In genomic region chr2:74706741-74707140, GRCh38 we compare ENCODE assay signal across 19 cellular contexts. TPM values are rescaled to one million over a fixed set of nuclear protein-coding genes. Genes with fewer than 3 reads are reported as not detected.
DNase-seq lines count a peak whose midpoint lies in the region; ATAC-seq and TF ChIP-seq lines count a peak whose summit lies in the region.
"Had no signal": no experiment of that assay in that cellular context is flagged by ENCODE, and none has a peak within 500 bp of the region (broad histone marks: within the 10 kb centered on the region; RNA-seq: fewer than 3 reads in every experiment).

No MANE protein-coding gene starts in this region.

- no peak for TF ChIP-seq CTCF in epithelial cell of esophagus (IDR thresholded peaks at IDR 0.05; ENCODE audit: insufficient read depth, low read depth, low read length, missing control alignments)
- TF ChIP-seq CTCF in left lung (IDR thresholded peaks at IDR 0.05), result no peak
- TF ChIP-seq CTCF in heart right ventricle (IDR thresholded peaks at IDR 0.05), result no peak

- no peaks in the 10 kb centered on the region for H3K27me3 ChIP-seq in left lung
- no peaks in the 10 kb centered on the region for H3K27me3 ChIP-seq in heart right ventricle
- H3K27me3 ChIP-seq: BLaER1 had no signal

- H3K9me3 ChIP-seq in left lung (no peaks in the 10 kb centered on the region), heart right ventricle (no peaks in the 10 kb centered on the region)
- H3K9me3 ChIP-seq: BLaER1, Caco-2 had no signal

- in situ Hi-C loops in G401 (cut with HindIII; ENCODE audit: low sequenced_read_pairs), result no loop called here

- intact Hi-C loops in left lung (cut with DNase I), result no loop called here
- intact Hi-C loops in heart right ventricle (cut with DNase I), result no loop called here

- H3K36me3 ChIP-seq in left lung (no peaks in the 10 kb centered on the region), heart right ventricle (no peaks in the 10 kb centered on the region)
- H3K36me3 ChIP-seq: BLaER1 had no signal

- DNase-seq in DMS53 (lab: John Stamatoyannopoulos, UW) (peak; percentile 22), DMS53 treated with DMSO at 0.1 percent for 48 hours (lab: John Stamatoyannopoulos, UW; ENCODE audit: unreplicated experiment) (no peak), epithelial cell of esophagus (ENCODE audit: low read depth) (peak; percentile 38), left lung (no peak), G401 (ENCODE audit: low spot score) (no peak), NCI-H1694 (lab: John Stamatoyannopoulos, UW) (no peak), heart right ventricle (no peak)
- DNase-seq: Caco-2; CD4-positive, CD25-positive, alpha-beta regulatory T cell; CD8-positive, alpha-beta T cell; DMS153; DMS79 treated with DMSO at 0.1 percent for 48 hours; H9 had no signal

- no peaks in the 10 kb centered on the region for H3K4me1 ChIP-seq in left lung
- peaks cover 0 to 16% (median 0%) of the 10 kb centered on the region in 9 donors for H3K4me1 ChIP-seq in heart right ventricle
- H3K4me1 ChIP-seq: BLaER1, Caco-2 had no signal

- peak; percentile 55 for ATAC-seq in left lung
- ATAC-seq in heart right ventricle, result no peak
- ATAC-seq: CD8-positive, alpha-beta T cell; HCT116 had no signal

- H3K27ac ChIP-seq in left lung (no peak overlapping the region), heart right ventricle (no peak overlapping the region)
- H3K27ac ChIP-seq: 22Rv1, BLaER1, C4-2B had no signal

- no peak overlapping the region for H3K4me3 ChIP-seq in epithelial cell of esophagus (ENCODE audit: low read length)
- no peak overlapping the region for H3K4me3 ChIP-seq in left lung
- H3K4me3 ChIP-seq in heart right ventricle, result no peak overlapping the region
- H3K4me3 ChIP-seq: BLaER1 had no signal

RNA-seq across cellular contexts. Expression of gene SEMA4F, which starts 52.7 kb away (rescaled TPM):
- 10 to 100 TPM in 1 of 2 donors, 1 to 10 TPM in 1; 9.3 to 23.8 TPM for total RNA-seq in left lung
- total RNA-seq in G401 (2014; rRNA removed; shearing (Covaris generic)), result 8.9 and 13.9 TPM in 2 replicates
- 1 to 10 TPM; 1.5 to 5.1 (median 2.7) TPM for total RNA-seq in heart right ventricle
- 1 to 10 TPM; 1.1 to 1.2 TPM for polyA plus RNA-seq in heart right ventricle

RNA-seq across cellular contexts. Expression of gene M1AP, which starts 58.6 kb away (rescaled TPM):
- total RNA-seq in left lung (1 to 10 TPM in 1 of 2 donors, under 1 TPM in 1; 0.47 to 1.1 TPM), heart right ventricle (under 1 TPM in 3 of 10 donors, not detected in 7; 0.12 to 0.42 (median 0.18) TPM)
- total RNA-seq in G401 (2014; rRNA removed; shearing (Covaris generic)), result 0.12 TPM in 1 of 2 replicates, not detected in the other
- polyA plus RNA-seq in heart right ventricle, result under 1 TPM; 0.03 to 0.44 TPM
- total RNA-seq: B cell; Caco-2; CD4-positive, CD25-positive, alpha-beta regulatory T cell; CD8-positive, alpha-beta T cell; Daoy had no signal
- polyA plus RNA-seq: CD4-positive, CD25-positive, alpha-beta regulatory T cell had no signal

Comparison
In these comparisons a context has a peak if more than half of its experiments do, and no peak if none do; other contexts are left out.
1. DNase-seq: peak in DMS53 (single experiment) and epithelial cell of esophagus (single experiment); none in DMS53 treated with DMSO at 0.1 percent for 48 hours (single experiment), left lung (0 of 2), G401 (single experiment), NCI-H1694 (single experiment) and heart right ventricle (0 of 2).